8 cellular contexts compared by ENCODE assay signal in genomic region chr12:50167026-50167742, GRCh38. TPM values are rescaled to one million over a fixed set of nuclear protein-coding genes. Genes with fewer than 3 reads are reported as not detected.
DNase-seq lines count a peak whose midpoint lies in the region; ATAC-seq and TF ChIP-seq lines count a peak whose summit lies in the region.

A gene with protein sequence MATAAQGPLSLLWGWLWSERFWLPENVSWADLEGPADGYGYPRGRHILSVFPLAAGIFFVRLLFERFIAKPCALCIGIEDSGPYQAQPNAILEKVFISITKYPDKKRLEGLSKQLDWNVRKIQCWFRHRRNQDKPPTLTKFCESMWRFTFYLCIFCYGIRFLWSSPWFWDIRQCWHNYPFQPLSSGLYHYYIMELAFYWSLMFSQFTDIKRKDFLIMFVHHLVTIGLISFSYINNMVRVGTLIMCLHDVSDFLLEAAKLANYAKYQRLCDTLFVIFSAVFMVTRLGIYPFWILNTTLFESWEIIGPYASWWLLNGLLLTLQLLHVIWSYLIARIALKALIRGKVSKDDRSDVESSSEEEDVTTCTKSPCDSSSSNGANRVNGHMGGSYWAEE (minus strand): TSS chr12:50167369. CDS start chr12:50167297, 72 bp downstream.

- H3F3A ChIP-seq in PC-9 (ENCODE audit: insufficient read depth, low read depth) = 0 out of 2 replicates have a peak, but pooled peaks cover 7% of the 10 kb centered on the region

- peaks cover 25% of the 10 kb centered on the region for H3K79me2 ChIP-seq in PC-9 (ENCODE audit: low read depth)

- H3K27ac ChIP-seq in PC-9 = peak within 1 kb of the TSS; percentile 35
- H3K27ac ChIP-seq in mucosa of rectum (ENCODE audit: low read depth in 2 of 2, low read length in 2 of 2) = peak within 1 kb of the TSS; percentile 78 to 85

- peak within 1 kb of the TSS; percentile 86 for H3K4me3 ChIP-seq in Jurkat, Clone E6-1 (ENCODE audit: low read length)
- peak within 1 kb of the TSS; percentile 100 for H3K4me3 ChIP-seq in PC-9
- H3K4me3 ChIP-seq in epithelial cell of proximal tubule (ENCODE audit: low read depth, low read length) = peak within 1 kb of the TSS; percentile 88
- peak within 1 kb of the TSS; percentile 79 to 86 for H3K4me3 ChIP-seq in mucosa of rectum (ENCODE audit: low read length in 2 of 2)

- H3K4me2 ChIP-seq in PC-9 = peak within 1 kb of the TSS; percentile 98

- peak; percentile 98 for ATAC-seq in GM21619 (IDR thresholded peaks at IDR 0.05; ENCODE audit: unreplicated experiment)

- CTCF ChIA-PET in PC-9 (lab: Charles Lee) = interaction anchor here (0.5 to 1.0 kb wide), 4 partner anchors 55 to 1917 kb away, joined by 3 to 11 read pairs (median 7); partner anchors contain the start of gene COX14

- POLR2A ChIA-PET in PC-9 (lab: Charles Lee; ENCODE audit: unreplicated experiment) = interaction anchor here (0.5 to 1.5 kb wide), 11 partner anchors 28 to 397 kb away, joined by 4 to 10 read pairs (median 5); partner anchors contain the start of gene COX14

- H3K4me1 ChIP-seq in PC-9 (replicated peaks; ENCODE audit: insufficient read depth) = peaks cover 17% of the 10 kb centered on the region; the same call in 1 of the 2 replicates
- H3K4me1 ChIP-seq in mucosa of rectum (ENCODE audit: control insufficient read depth in 2 of 2, insufficient read depth in 2 of 2, low read length in 2 of 2) = peaks cover 7 to 9% of the 10 kb centered on the region in 2 donors

- H3K9ac ChIP-seq in mucosa of rectum (ENCODE audit: low read depth in 1 of 2, low read length in 2 of 2) = peak within 1 kb of the TSS; percentile 76 to 84

- intact Hi-C loops in PC-9 (cut with micrococcal nuclease; ENCODE audit: unreplicated experiment) = loop anchor here (2.0 to 10.0 kb wide), 3 partner anchors 56 to 300 kb away; partner anchors contain the start of gene AQP5

- no peaks in the 10 kb centered on the region for H3K27me3 ChIP-seq in PC-9 (ENCODE audit: insufficient read depth, low read depth)
- H3K27me3 ChIP-seq in mucosa of rectum (ENCODE audit: control insufficient read depth in 2 of 2, insufficient read depth in 2 of 2, low read length in 2 of 2) = no peaks in the 10 kb centered on the region

- peaks cover 4% of the 10 kb centered on the region; the same call in 1 of the 2 replicates for H3K9me3 ChIP-seq in PC-9 (ENCODE audit: insufficient read depth, low read depth)
- H3K9me3 ChIP-seq in mucosa of rectum (ENCODE audit: control insufficient read depth in 2 of 2, low read length in 2 of 2) = no peaks in the 10 kb centered on the region

- H3K9me2 ChIP-seq in PC-9 (ENCODE audit: insufficient read depth) = no peaks in the 10 kb centered on the region

- H4K20me1 ChIP-seq in PC-9 (ENCODE audit: insufficient read depth) = no peaks in the 10 kb centered on the region

- H2AFZ ChIP-seq in PC-9 = peak within 1 kb of the TSS; percentile 93

- peaks cover 4% of the 10 kb centered on the region; the same call in 1 of the 2 replicates for H3K36me3 ChIP-seq in PC-9 (ENCODE audit: low read depth)
- no peaks in the 10 kb centered on the region for H3K36me3 ChIP-seq in mucosa of rectum (ENCODE audit: control insufficient read depth in 2 of 2, insufficient read depth in 2 of 2, low read length in 2 of 2)

- BruUV-seq in PC-9 (replicated peaks; lab: Mats Ljungman, UMichigan) = no TSS peak

- TF ChIP-seq CTCF in PC-9 (conservative IDR thresholded peaks at IDR 0.05) (peak; percentile 50; the same call in 1 of the 2 replicates), epithelial cell of proximal tubule (conservative IDR thresholded peaks at IDR 0.05; ENCODE audit: low read depth, low read length) (no peak)

- DNase-seq in DMS153 (lab: John Stamatoyannopoulos, UW) (peak; percentile 96), PC-9 (peak; percentile 92 to 99), epithelial cell of proximal tubule (ENCODE audit: low read depth) (peak; percentile 63)
- DNase-seq in Jurkat, Clone E6-1 (ENCODE audit: low read depth, low spot score) = peak; percentile 95
- peak; percentile 96 for DNase-seq in activated T-cell treated with anti-CD3 and anti-CD28 coated beads, Interleukin-2, amount 50 U/mL, for 1 hour
- DNase-seq in stimulated activated CD8-positive, alpha-beta memory T cell treated with anti-CD3 and anti-CD28 coated beads, Interleukin-4, amount 100 ng/mL, for 48 hours = peak; percentile 98

RNA-seq across cellular contexts. Expression of the gene that starts here (rescaled TPM):
- polyA plus RNA-seq in Jurkat, Clone E6-1 (2012; ENCODE audit: insufficient read depth, insufficient read length) = 40.8 TPM
- total RNA-seq in PC-9 (2021) (33.0 and 41.7 TPM in 2 replicates), epithelial cell of proximal tubule (31.1 and 36.9 TPM in 2 replicates)

Comparison
In these comparisons a context has a peak if more than half of its experiments do, and no peak if none do; other contexts are left out.
1. Peak in every context shown above with its lines: DNase-seq, ATAC-seq, H3K4me3 ChIP-seq and H3K27ac ChIP-seq.